Comparison of ENCODE assay signal across 29 cellular contexts in the genomic region with DNA sequence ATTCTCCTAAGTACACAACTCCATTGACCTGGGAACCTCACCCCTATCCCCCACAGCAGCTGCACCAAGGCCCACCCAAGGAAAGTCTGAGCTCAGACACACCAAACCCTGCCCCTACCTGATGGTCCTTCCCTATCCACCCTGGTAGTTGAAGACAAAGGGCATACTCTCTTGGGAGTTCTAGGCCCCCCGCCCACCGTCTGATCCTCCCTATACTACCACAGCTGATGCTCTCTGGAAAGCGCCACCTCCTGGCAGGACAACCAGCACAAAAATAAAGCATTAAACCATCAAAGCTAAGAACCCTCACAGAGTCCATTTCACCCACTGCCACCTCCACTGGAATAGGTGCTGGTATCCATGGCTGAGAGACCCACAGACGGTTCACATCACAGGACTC.
DNase-seq lines count a peak whose midpoint lies in the region; ATAC-seq and TF ChIP-seq lines count a peak whose summit lies in the region.
"Had no signal": no experiment of that assay in that cellular context is flagged by ENCODE, and none has a peak within 500 bp of the region (broad histone marks: within the 10 kb centered on the region; RNA-seq: fewer than 3 reads in every experiment).

No MANE protein-coding gene starts in this region.

- H3F3A ChIP-seq in OCI-LY1 (ENCODE audit: insufficient read depth, low read length) = no peaks in the 10 kb centered on the region

- DNase-seq in GM13977 (ENCODE audit: low spot score) = no peak
- DNase-seq in chondrocyte (ENCODE audit: low spot score) = peak; percentile 58
- DNase-seq in neural crest cell (ENCODE audit: low read depth, low spot score) = no peak
- DNase-seq in natural killer cell = no peak
- no peak for DNase-seq in activated effector memory CD4-positive, alpha-beta T cell treated with anti-CD3 and anti-CD28 coated beads, Interleukin-2, amount 50 U/mL, for 16 hours
- DNase-seq: activated CD4-positive, alpha-beta T cell treated with anti-CD3 and anti-CD28 coated beads for 4 hours; activated effector memory CD4-positive, alpha-beta T cell treated with Interleukin-2 at 50 U/mL for 16 hours; activated naive CD8-positive, alpha-beta T cell treated with anti-CD3 and anti-CD28 coated beads for 36 hours; Calu3; caudate nucleus; CD4-positive, CD25-positive, alpha-beta regulatory T cell; dermis blood vessel endothelial cell; DND-41; GOT3; KBM-7; lower lobe of right lung; MG63; naive thymus-derived CD8-positive, alpha-beta T cell; NCI-H1105 treated with DMSO at 0.1 percent for 48 hours; NCI-H1930; NCI-H524 treated with DMSO at 0.1 percent for 48 hours; Peyer's patch; SIG-M5; stimulated activated CD4-positive, alpha-beta T cell treated with anti-CD3 and anti-CD28 coated beads, Interleukin-15, amount 100 ng/mL, for 24 hours; stimulated activated CD4-positive, alpha-beta T cell treated with anti-CD3 and anti-CD28 coated beads, Interleukin-4, amount 100 ng/mL, for 4 hours; trophoblast cell had no signal

- H3K4me3 Mint-ChIP-seq in chondrocyte (ENCODE audit: unreplicated experiment) (no peak overlapping the region), neural crest cell (no peak overlapping the region), natural killer cell (no peak overlapping the region)
- H3K4me3 Mint-ChIP-seq: activated naive CD8-positive, alpha-beta T cell treated with anti-CD3 and anti-CD28 coated beads for 36 hours; naive thymus-derived CD8-positive, alpha-beta T cell had no signal

- no peaks in the 10 kb centered on the region for H3K36me3 ChIP-seq in OCI-LY1 (ENCODE audit: insufficient read depth, low read length)
- H3K36me3 ChIP-seq: ascending aorta, lower lobe of right lung, MG63, Peyer's patch had no signal

- H3K4me2 ChIP-seq in OCI-LY1 (ENCODE audit: low read length) = no peak overlapping the region

- H3K4me1 Mint-ChIP-seq in chondrocyte (ENCODE audit: low read depth) = peaks cover 23% of the 10 kb centered on the region
- peaks cover 13% of the 10 kb centered on the region for H3K4me1 Mint-ChIP-seq in neural crest cell
- peaks cover 32 to 38% of the 10 kb centered on the region in 2 donors for H3K4me1 Mint-ChIP-seq in natural killer cell

- H3K27ac Mint-ChIP-seq in chondrocyte (ENCODE audit: unreplicated experiment) (no peak overlapping the region), neural crest cell (ENCODE audit: unreplicated experiment) (peak overlapping the region; percentile 35), natural killer cell (no peak overlapping the region)
- H3K27ac Mint-ChIP-seq: activated naive CD8-positive, alpha-beta T cell treated with anti-CD3 and anti-CD28 coated beads for 36 hours had no signal

- no peaks in the 10 kb centered on the region for H4K20me1 ChIP-seq in OCI-LY1 (ENCODE audit: insufficient read depth, low read length)

- H2AFZ ChIP-seq in OCI-LY1 (ENCODE audit: low read length) = no peak overlapping the region

- in situ Hi-C loops in GM13977 (cut with MboI; ENCODE audit: low pct_unique_long_range_greater_than_20kb, low sequenced_read_pairs, unreplicated experiment) = no loop called here

- intact Hi-C loops in natural killer cell (cut with micrococcal nuclease) = no loop called here

- H3K4me1 ChIP-seq in OCI-LY1 (ENCODE audit: insufficient read depth, low read length, severe bottlenecking) = no peaks in the 10 kb centered on the region
- H3K4me1 ChIP-seq: lower lobe of right lung, Peyer's patch had no signal

- no peak overlapping the region for H3K9ac ChIP-seq in OCI-LY1 (ENCODE audit: low read length)

- no peaks in the 10 kb centered on the region for H3K27me3 ChIP-seq in OCI-LY1 (ENCODE audit: insufficient read depth, low read length)
- H3K27me3 ChIP-seq: ascending aorta, MG63, Peyer's patch had no signal

- no peak overlapping the region for H3K27ac ChIP-seq in OCI-LY1 (ENCODE audit: low read depth, low read length, poor library complexity, severe bottlenecking)
- H3K27ac ChIP-seq: ascending aorta, lower lobe of right lung, Peyer's patch had no signal

- peak; percentile 4 for TF ChIP-seq CTCF in GM13977 (IDR thresholded peaks at IDR 0.05; ENCODE audit: extremely low read depth, insufficient read depth, missing control alignments)
- peak; percentile 24; the same call in 1 of the 2 replicates for TF ChIP-seq CTCF in OCI-LY1 (IDR thresholded peaks at IDR 0.05; ENCODE audit: low read length)
- no peak for TF ChIP-seq CTCF in chondrocyte (IDR thresholded peaks at IDR 0.05)
- no peak for TF ChIP-seq CTCF in neural crest cell (conservative IDR thresholded peaks at IDR 0.05)
- TF ChIP-seq CTCF in natural killer cell (IDR thresholded peaks at IDR 0.05) = no peak

- H3K9me3 Mint-ChIP-seq in chondrocyte (ENCODE audit: low read depth) (peaks cover 17% of the 10 kb centered on the region), neural crest cell (peaks cover 3% of the 10 kb centered on the region), natural killer cell (no peaks in the 10 kb centered on the region)

- H3K79me2 ChIP-seq in OCI-LY1 (ENCODE audit: insufficient read depth, low read length) = no peaks in the 10 kb centered on the region

- H3K9me3 ChIP-seq in OCI-LY1 (ENCODE audit: low read length) = no peaks in the 10 kb centered on the region
- H3K9me3 ChIP-seq: lower lobe of right lung, MG63, Peyer's patch had no signal

- H3K9me2 ChIP-seq in OCI-LY1 (ENCODE audit: low read depth, low read length) = no peaks in the 10 kb centered on the region

- H3K36me3 Mint-ChIP-seq in chondrocyte (ENCODE audit: low read depth) (peaks cover 10% of the 10 kb centered on the region), neural crest cell (ENCODE audit: low read depth) (peaks cover 58% of the 10 kb centered on the region), natural killer cell (no peaks in the 10 kb centered on the region)

- no peak overlapping the region for H3K4me3 ChIP-seq in OCI-LY1 (ENCODE audit: low read depth, low read length, poor library complexity, severe bottlenecking)
- H3K4me3 ChIP-seq: ascending aorta, lower lobe of right lung, MG63, Peyer's patch had no signal

- ATAC-seq in natural killer cell (no peak), GM19035 (IDR thresholded peaks at IDR 0.05; ENCODE audit: unreplicated experiment) (no peak)
- ATAC-seq: lower lobe of right lung; naive thymus-derived CD8-positive, alpha-beta T cell had no signal

- H3K27me3 Mint-ChIP-seq in chondrocyte (ENCODE audit: low read depth) (no peaks in the 10 kb centered on the region), neural crest cell (ENCODE audit: low read depth) (no peaks in the 10 kb centered on the region), natural killer cell (ENCODE audit: low read depth in 2 of 2) (no peaks in the 10 kb centered on the region)
- H3K27me3 Mint-ChIP-seq: activated naive CD8-positive, alpha-beta T cell treated with anti-CD3 and anti-CD28 coated beads for 36 hours; CD4-positive, CD25-positive, alpha-beta regulatory T cell; naive thymus-derived CD8-positive, alpha-beta T cell had no signal

Comparison
In these comparisons a context has a peak if more than half of its experiments do, and no peak if none do; other contexts are left out.
1. CTCF ChIP-seq: peak in GM13977 (single experiment) and OCI-LY1 (single experiment); none in chondrocyte (single experiment), neural crest cell (single experiment) and natural killer cell (single experiment).